ENCODE assay signal across 22 cellular contexts in the genomic region with DNA sequence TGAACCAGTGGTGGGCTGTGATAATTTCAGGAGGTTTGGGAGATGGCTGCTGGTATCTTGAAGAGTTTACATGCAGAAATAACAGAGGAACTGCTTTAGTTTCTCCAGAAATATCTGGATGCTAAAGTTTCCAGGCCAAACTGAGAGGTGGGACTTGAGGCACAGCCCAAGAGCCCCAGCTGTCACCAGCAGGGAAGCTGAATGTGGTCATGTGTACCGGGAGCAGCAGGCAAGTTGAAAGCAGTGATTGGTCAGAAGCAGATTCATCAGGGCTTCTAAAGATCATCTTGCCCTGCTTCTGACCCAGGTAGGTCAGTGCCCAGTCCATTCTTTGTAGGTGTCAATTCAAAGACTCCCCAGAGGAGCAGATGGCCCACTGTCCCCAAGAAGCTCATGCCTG. TPM values are rescaled to one million over a fixed set of nuclear protein-coding genes. Genes with fewer than 3 reads are reported as not detected.
DNase-seq lines count a peak whose midpoint lies in the region; ATAC-seq and TF ChIP-seq lines count a peak whose summit lies in the region.
"Had no signal": no experiment of that assay in that cellular context is flagged by ENCODE, and none has a peak within 500 bp of the region (broad histone marks: within the 10 kb centered on the region; RNA-seq: fewer than 3 reads in every experiment).

No MANE protein-coding gene starts in this region.

- peak overlapping the region; percentile 61 for H2AK5ac ChIP-seq in mesenchymal stem cell (ENCODE audit: low read length, severe bottlenecking)

- no TSS peak for BruUV-seq in MCF 10A (replicated peaks; lab: Mats Ljungman, UMichigan)

- H3K9me3 Mint-ChIP-seq in MCF 10A (ENCODE audit: unreplicated experiment), result no peaks in the 10 kb centered on the region

- no peak overlapping the region for H4K91ac ChIP-seq in mesenchymal stem cell (ENCODE audit: low read length)

- peak overlapping the region; percentile 92 for H2BK5ac ChIP-seq in mesenchymal stem cell (ENCODE audit: low read depth, low read length, poor library complexity, severe bottlenecking)

- H3K27ac Mint-ChIP-seq in MCF 10A (ENCODE audit: low read depth, unreplicated experiment), result peak overlapping the region; percentile 99

- H3K36me3 ChIP-seq in left ventricle myocardium inferior (no peaks in the 10 kb centered on the region), heart right ventricle (no peaks in the 10 kb centered on the region), mesenchymal stem cell (ENCODE audit: control insufficient read depth in 1 of 2, insufficient read depth in 2 of 2, low read depth in 1 of 2, low read length in 2 of 2) (no peaks in the 10 kb centered on the region), thyroid gland (no peaks in the 10 kb centered on the region)
- H3K36me3 ChIP-seq: Peyer's patch had no signal

- peaks cover 13% of the 10 kb centered on the region for H3K36me3 Mint-ChIP-seq in MCF 10A (ENCODE audit: insufficient read depth, unreplicated experiment)

- no peak for TF ChIP-seq POLR2A in thyroid gland (IDR thresholded peaks at IDR 0.05)

- no peak overlapping the region for H3K18ac ChIP-seq in mesenchymal stem cell (ENCODE audit: low read depth in 1 of 2, low read length in 2 of 2)

- DNase-seq in left ventricle myocardium inferior (no peak), heart right ventricle (no peak), MCF 10A (ENCODE audit: unreplicated experiment) (no peak), mesenchymal stem cell (no peak), thyroid gland (no peak)
- no peak for DNase-seq in activated CD4-positive, alpha-beta T cell treated with anti-CD3 and anti-CD28 coated beads for 48 hours
- DNase-seq: 8988T, COR-L47, DMS153, EL, KG1, MM.1S, NCI-H1092 treated with DMSO at 0.1 percent for 48 hours, NCI-H2081 treated with DMSO at 0.1 percent for 48 hours, NCI-H2227 treated with DMSO at 0.1 percent for 48 hours, NCI-H524 treated with DMSO at 0.1 percent for 48 hours, Peyer's patch, SHP77 had no signal

- H3K79me1 ChIP-seq in mesenchymal stem cell (replicated peaks; ENCODE audit: low read length, poor library complexity, severe bottlenecking), result no peaks in the 10 kb centered on the region

- H3K27me3 ChIP-seq in left ventricle myocardium inferior (ENCODE audit: low read depth) (no peaks in the 10 kb centered on the region), heart right ventricle (no peaks in the 10 kb centered on the region), mesenchymal stem cell (ENCODE audit: control insufficient read depth in 1 of 2, insufficient read depth in 1 of 2, low read length in 2 of 2) (peaks cover 8 to 24% of the 10 kb centered on the region in 2 experiments), thyroid gland (no peaks in the 10 kb centered on the region)
- H3K27me3 ChIP-seq: Peyer's patch had no signal

- H3K4ac ChIP-seq in mesenchymal stem cell (ENCODE audit: low read depth in 1 of 2, low read length in 2 of 2), result no peak overlapping the region

- no peaks in the 10 kb centered on the region for H3K27me3 Mint-ChIP-seq in MCF 10A (ENCODE audit: insufficient read depth, unreplicated experiment)

- CTCF ChIA-PET in MCF 10A (lab: Yijun Ruan, JAX), result interaction anchor here (0.6 to 17.5 kb wide), 6 partner anchors 10 to 349 kb away, joined by 3 to 351 read pairs (median 22); no protein-coding TSS in a partner anchor

- no peak for TF ChIP-seq CTCF in left ventricle myocardium inferior (IDR thresholded peaks at IDR 0.05; ENCODE audit: borderline replicate concordance)
- TF ChIP-seq CTCF in heart right ventricle (IDR thresholded peaks at IDR 0.05), result no peak
- TF ChIP-seq CTCF in MCF 10A (IDR thresholded peaks at IDR 0.05; ENCODE audit: unreplicated experiment), result no peak
- no peak for TF ChIP-seq CTCF in thyroid gland (IDR thresholded peaks at IDR 0.05)

- H2BK120ac ChIP-seq in mesenchymal stem cell (ENCODE audit: low read depth, low read length), result no peak overlapping the region

- H3K27ac ChIP-seq in left ventricle myocardium inferior (replicated peaks), result peak overlapping the region; percentile 55
- H3K27ac ChIP-seq in heart right ventricle, result no peak overlapping the region
- peak overlapping the region; percentile 81 for H3K27ac ChIP-seq in mesenchymal stem cell (ENCODE audit: low read length, poor library complexity, severe bottlenecking)
- no peak overlapping the region for H3K27ac ChIP-seq in thyroid gland
- H3K27ac ChIP-seq: Peyer's patch had no signal

- POLR2A ChIA-PET in MCF 10A (lab: Yijun Ruan, JAX), result interaction anchor here (0.7 to 16.3 kb wide), 16 partner anchors 13 to 291 kb away, joined by 3 to 503 read pairs (median 10); a partner anchor contains a TSS

- peak overlapping the region; percentile 34 for H3K9ac ChIP-seq in mesenchymal stem cell (ENCODE audit: low read length)

- H3K4me1 Mint-ChIP-seq in MCF 10A (ENCODE audit: insufficient read depth, unreplicated experiment), result peaks cover 79% of the 10 kb centered on the region

- H3K4me1 ChIP-seq in left ventricle myocardium inferior (peaks cover 19% of the 10 kb centered on the region), heart right ventricle (peaks cover 0 to 83% (median 11%) of the 10 kb centered on the region in 9 donors), mesenchymal stem cell (ENCODE audit: control insufficient read depth, insufficient read depth, low read depth, low read length) (peaks cover 10% of the 10 kb centered on the region), thyroid gland (peaks cover 3 to 13% of the 10 kb centered on the region in 2 donors)
- H3K4me1 ChIP-seq: Peyer's patch had no signal

- H3K23ac ChIP-seq in mesenchymal stem cell (ENCODE audit: low read length in 2 of 2), result no peak overlapping the region

- no peak overlapping the region for H3K14ac ChIP-seq in mesenchymal stem cell (ENCODE audit: low read length in 2 of 2)

- 43 to 52% methylated on average over 1 of the region's 1 CpG for WGBS in heart right ventricle, 2 donors
- WGBS in mesenchymal stem cell, result 30% methylated on average over 1 of the region's 1 CpG
- WGBS in thyroid gland, 2 donors, result 29 to 50% methylated on average over 1 of the region's 1 CpG

- peak overlapping the region; percentile 49 for H3K4me3 Mint-ChIP-seq in MCF 10A (ENCODE audit: unreplicated experiment)

- no peak overlapping the region for H3K4me2 ChIP-seq in mesenchymal stem cell (ENCODE audit: low read length, poor library complexity, severe bottlenecking)

- H2BK12ac ChIP-seq in mesenchymal stem cell (ENCODE audit: low read length in 2 of 2), result no peak overlapping the region

- H4K8ac ChIP-seq in mesenchymal stem cell (ENCODE audit: low read length), result no peak overlapping the region

- intact Hi-C loops in left ventricle myocardium inferior (cut with micrococcal nuclease) (no loop called here), heart right ventricle (cut with DNase I) (no loop called here), MCF 10A (cut with micrococcal nuclease) (no loop called here), thyroid gland (cut with DNase I) (no loop called here)

- no peak for ATAC-seq in heart right ventricle
- ATAC-seq in HG02870 (IDR thresholded peaks at IDR 0.05; ENCODE audit: unreplicated experiment), result no peak
- ATAC-seq in HG03175 (IDR thresholded peaks at IDR 0.05; ENCODE audit: unreplicated experiment), result no peak
- ATAC-seq: HepG2 had no signal

- no peaks in the 10 kb centered on the region for H3K9me3 ChIP-seq in left ventricle myocardium inferior (replicated peaks)
- no peaks in the 10 kb centered on the region for H3K9me3 ChIP-seq in heart right ventricle
- no peaks in the 10 kb centered on the region for H3K9me3 ChIP-seq in mesenchymal stem cell (ENCODE audit: control insufficient read depth, low read length)
- H3K9me3 ChIP-seq in thyroid gland, result no peaks in the 10 kb centered on the region
- H3K9me3 ChIP-seq: Peyer's patch had no signal

- H2AFZ ChIP-seq in mesenchymal stem cell (ENCODE audit: low read depth, low read length), result no peak overlapping the region

- H3K4me3 ChIP-seq in left ventricle myocardium inferior (no peak overlapping the region), heart right ventricle (no peak overlapping the region), mesenchymal stem cell (ENCODE audit: insufficient read depth in 1 of 2, low read depth in 1 of 2, low read length in 2 of 2) (no peak overlapping the region), thyroid gland (replicated peaks in 1 of 3) (no peak overlapping the region)
- H3K4me3 ChIP-seq: Peyer's patch had no signal

- no peak overlapping the region for H2BK15ac ChIP-seq in mesenchymal stem cell (ENCODE audit: low read depth, poor library complexity, severe bottlenecking)

RNA-seq across cellular contexts. Expression of a gene that starts 7.9 kb away (rescaled TPM):
- not detected for total RNA-seq in left ventricle myocardium inferior
- not detected for total RNA-seq in heart right ventricle
- not detected for polyA plus RNA-seq in heart right ventricle
- total RNA-seq in MCF 10A (2022), result not detected in 2 replicates
- not detected for polyA plus RNA-seq in mesenchymal stem cell (2013, experiment 1 of 2)
- not detected for polyA plus RNA-seq in mesenchymal stem cell (2013, experiment 2 of 2)
- total RNA-seq in thyroid gland, result not detected
- total RNA-seq: H1, HepG2, Peyer's patch had no signal
- polyA plus RNA-seq: H1, HepG2 had no signal

RNA-seq across cellular contexts. Expression of a gene that starts 51.7 kb away (rescaled TPM):
- not detected for total RNA-seq in left ventricle myocardium inferior
- under 1 TPM in 2 of 10 donors, not detected in 8; 0.05 to 0.07 TPM for total RNA-seq in heart right ventricle
- under 1 TPM in 1 of 2 donors, not detected in 1; 0.01 TPM for polyA plus RNA-seq in heart right ventricle
- total RNA-seq in MCF 10A (2022), result 0.12 and 0.22 TPM in 2 replicates
- polyA plus RNA-seq in mesenchymal stem cell (2013, experiment 1 of 2), result not detected
- polyA plus RNA-seq in mesenchymal stem cell (2013, experiment 2 of 2), result not detected
- under 1 TPM in 3 of 4 donors, not detected in 1; 0.11 to 0.40 (median 0.13) TPM for total RNA-seq in thyroid gland
- total RNA-seq: HepG2 had no signal
- polyA plus RNA-seq: HepG2 had no signal

RNA-seq across cellular contexts. Expression of a gene that starts 57.0 kb away (rescaled TPM):
- not detected for total RNA-seq in left ventricle myocardium inferior
- not detected for total RNA-seq in heart right ventricle
- under 1 TPM in 1 of 2 donors, not detected in 1; 0.07 TPM for polyA plus RNA-seq in heart right ventricle
- total RNA-seq in MCF 10A (2022), result not detected in 2 replicates
- polyA plus RNA-seq in mesenchymal stem cell (2013, experiment 1 of 2), result not detected
- not detected for polyA plus RNA-seq in mesenchymal stem cell (2013, experiment 2 of 2)
- total RNA-seq in thyroid gland, result not detected
- total RNA-seq: H1, HepG2, Peyer's patch had no signal
- polyA plus RNA-seq: H1, HepG2 had no signal

Comparison
In these comparisons a context has a peak if more than half of its experiments do, and no peak if none do; other contexts are left out.
1. H3K27ac ChIP-seq: peak in left ventricle myocardium inferior (single experiment) and mesenchymal stem cell (single experiment); none in heart right ventricle (0 of 10) and thyroid gland (0 of 3).